Comparison of ENCODE assay signal across 8 cellular contexts in the genomic region with DNA sequence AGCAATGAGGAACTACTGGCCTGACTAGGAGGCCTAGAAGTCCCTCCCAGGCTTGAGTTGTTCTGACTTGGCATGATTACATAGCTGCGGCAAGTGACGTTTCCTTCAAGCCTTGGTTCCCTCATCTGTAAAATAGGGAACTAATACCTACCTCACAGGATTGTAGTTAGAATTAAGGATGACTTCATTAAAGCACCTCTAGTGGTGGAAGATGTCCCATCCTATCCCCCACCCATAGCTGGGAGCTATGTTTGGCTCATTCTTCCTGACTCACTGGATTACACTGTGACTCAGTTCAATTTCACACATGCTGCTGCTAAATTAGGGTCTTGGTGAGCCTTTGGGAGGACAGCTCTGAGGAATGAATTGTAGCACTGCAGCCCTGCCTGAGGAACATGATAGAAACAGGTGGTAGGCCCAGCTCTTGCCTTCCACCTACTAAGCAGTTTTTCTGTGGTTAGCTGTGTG. TPM values are rescaled to one million over a fixed set of nuclear protein-coding genes. Genes with fewer than 3 reads are reported as not detected.
DNase-seq lines count a peak whose midpoint lies in the region; ATAC-seq and TF ChIP-seq lines count a peak whose summit lies in the region.

No MANE protein-coding gene starts in this region.

- no peaks in the 10 kb centered on the region for H3K36me3 ChIP-seq in smooth muscle cell (ENCODE audit: low read depth)

- H3K4me3 Mint-ChIP-seq in effector memory CD8-positive, alpha-beta T cell: no peak overlapping the region

- H3K27ac Mint-ChIP-seq in effector memory CD8-positive, alpha-beta T cell: no peak overlapping the region

- H4K20me1 ChIP-seq in smooth muscle cell (ENCODE audit: low read depth): no peaks in the 10 kb centered on the region

- ATAC-seq in GM19468 (IDR thresholded peaks at IDR 0.05; ENCODE audit: extremely low read depth, unreplicated experiment): peak; percentile 12
- peak; percentile 55 for ATAC-seq in effector memory CD8-positive, alpha-beta T cell (replicated peaks)

- peak overlapping the region; percentile 6 for H3K4me2 ChIP-seq in smooth muscle cell

- no peaks in the 10 kb centered on the region for H3K9me3 Mint-ChIP-seq in effector memory CD8-positive, alpha-beta T cell

- peaks cover 6 to 13% of the 10 kb centered on the region in 2 donors for H3K27me3 Mint-ChIP-seq in effector memory CD8-positive, alpha-beta T cell

- H2AFZ ChIP-seq in smooth muscle cell (ENCODE audit: low read depth): no peak overlapping the region

- no peaks in the 10 kb centered on the region for H3K36me3 Mint-ChIP-seq in effector memory CD8-positive, alpha-beta T cell (ENCODE audit: insufficient read depth)

- no peaks in the 10 kb centered on the region for H3K79me2 ChIP-seq in smooth muscle cell (ENCODE audit: low read depth)

- no peaks in the 10 kb centered on the region for H3K9me3 ChIP-seq in smooth muscle cell (replicated peaks; ENCODE audit: low read depth)

- TF ChIP-seq CTCF in AG10803 (conservative IDR thresholded peaks at IDR 0.05; ENCODE audit: low read length): peak; percentile 50
- TF ChIP-seq CTCF in smooth muscle cell (IDR thresholded peaks at IDR 0.05; ENCODE audit: borderline replicate concordance, insufficient read depth, poor library complexity, severe bottlenecking): peak; percentile 17

- H3K4me3 ChIP-seq in AG10803 (ENCODE audit: low read length): no peak overlapping the region
- no peak overlapping the region for H3K4me3 ChIP-seq in smooth muscle cell

- DNase-seq in AG10803 (ENCODE audit: low read depth) (peak; percentile 76), NOMO-1 treated with dmso at 0.1 percent for 144 hours (lab: John Stamatoyannopoulos, UW; ENCODE audit: unreplicated experiment) (peak; percentile 88), smooth muscle cell (lab: John Stamatoyannopoulos, UW; ENCODE audit: unreplicated experiment) (no peak), SW480 (ENCODE audit: low spot score) (no peak), GOT3 (lab: John Stamatoyannopoulos, UW) (no peak)
- no peak for DNase-seq in effector memory CD8-positive, alpha-beta T cell
- no peak for DNase-seq in activated CD4-positive, alpha-beta T cell treated with anti-CD3 and anti-CD28 coated beads for 48 hours

- WGBS in smooth muscle cell (ENCODE audit: low lambda C conversion rate): 67% methylated on average over 2 of the region's 2 CpGs

- no peak overlapping the region for H3K9ac ChIP-seq in smooth muscle cell (ENCODE audit: low read depth)

- H3F3A ChIP-seq in smooth muscle cell (ENCODE audit: low read depth): no peaks in the 10 kb centered on the region

- H3K27ac ChIP-seq in smooth muscle cell (ENCODE audit: low read depth): peak overlapping the region; percentile 11

- no peaks in the 10 kb centered on the region for H3K27me3 ChIP-seq in smooth muscle cell (ENCODE audit: low read depth)

- H3K4me1 Mint-ChIP-seq in effector memory CD8-positive, alpha-beta T cell (ENCODE audit: low read depth in 2 of 2): peaks cover 0 to 2% of the 10 kb centered on the region in 2 donors

- H3K4me1 ChIP-seq in smooth muscle cell (ENCODE audit: low read depth): peaks cover under 1% of the 10 kb centered on the region

RNA-seq across cellular contexts. Expression of a gene that starts 6.0 kb away (rescaled TPM):
- total RNA-seq in smooth muscle cell: 23.1 and 30.1 TPM in 2 replicates
- 64.4 and 73.5 TPM in 2 replicates for polyA plus RNA-seq in smooth muscle cell

RNA-seq across cellular contexts. Expression of a gene that starts 53.7 kb away (rescaled TPM):
- 24.9 and 25.4 TPM in 2 replicates for total RNA-seq in smooth muscle cell
- 43.6 and 53.5 TPM in 2 replicates for polyA plus RNA-seq in smooth muscle cell

Comparison
In these comparisons a context has a peak if more than half of its experiments do, and no peak if none do; other contexts are left out.
1. DNase-seq: peak in AG10803 (single experiment) and NOMO-1 treated with dmso at 0.1 percent for 144 hours (single experiment); none in effector memory CD8-positive, alpha-beta T cell (0 of 3), smooth muscle cell (single experiment), SW480 (single experiment), GOT3 (single experiment) and activated CD4-positive, alpha-beta T cell treated with anti-CD3 and anti-CD28 coated beads for 48 hours (single experiment).